Comparison of ENCODE assay signal across 19 cellular contexts in the genomic region with DNA sequence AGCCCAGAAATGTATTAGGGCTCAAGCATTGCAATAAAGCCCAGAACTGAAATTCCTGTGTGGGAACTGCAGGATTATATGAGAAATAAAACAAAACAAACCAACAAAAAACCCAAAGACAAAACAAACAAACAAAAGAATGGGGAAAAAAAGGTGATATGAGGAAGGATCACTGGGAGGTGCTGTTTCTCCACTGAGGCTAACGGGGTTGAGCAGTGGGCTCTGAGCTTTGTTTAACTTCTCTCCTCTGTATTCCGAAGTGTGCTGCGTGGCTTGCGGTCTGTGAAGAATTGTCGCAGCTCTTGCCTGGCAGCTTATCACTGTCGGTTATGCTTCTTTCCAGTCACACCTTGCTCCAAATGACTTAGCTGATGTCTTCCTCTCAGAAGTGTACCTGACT.
DNase-seq lines count a peak whose midpoint lies in the region; ATAC-seq and TF ChIP-seq lines count a peak whose summit lies in the region.
"Had no signal": no experiment of that assay in that cellular context is flagged by ENCODE, and none has a peak within 500 bp of the region (broad histone marks: within the 10 kb centered on the region; RNA-seq: fewer than 3 reads in every experiment).

No MANE protein-coding gene starts in this region.

- no peak overlapping the region for H3K27ac Mint-ChIP-seq in GM23338
- H3K27ac Mint-ChIP-seq: activated CD4-positive, alpha-beta memory T cell treated with anti-CD3 and anti-CD28 coated beads for 36 hours; activated naive CD4-positive, alpha-beta T cell treated with anti-CD3 and anti-CD28 coated beads, Interleukin-2, amount 10 ng/mL, durations not matched to agents 7 days and 5 days; activated T-cell treated with anti-CD3 and anti-CD28 coated beads, Interleukin-2, amount 50 U/mL, for 24 hours; stimulated activated naive CD8-positive, alpha-beta T cell treated with anti-CD3 and anti-CD28 coated beads, Interleukin-15, Interleukin-2, amounts not matched to agents 100 ng/mL and 50 ng/mL, for 24 hours had no signal

- TF ChIP-seq RAD21 in liver (IDR thresholded peaks at IDR 0.05) = peak; percentile 19 to 25

- DNase-seq in Ammon's horn (ENCODE audit: low spot score) (peak; percentile 35), GM23338 (ENCODE audit: low spot score) (peak; percentile 69), Panc1 (ENCODE audit: low read depth, low spot score) (no peak), cerebellar cortex (ENCODE audit: low spot score) (no peak), upper lobe of right lung (no peak), activated gamma-delta T cell treated with Interleukin-2 at 50 U/mL for 16 hours (no peak), smooth muscle cell (lab: John Stamatoyannopoulos, UW; ENCODE audit: unreplicated experiment) (no peak)
- DNase-seq: activated CD4-positive, alpha-beta memory T cell treated with anti-CD3 and anti-CD28 coated beads for 36 hours; activated naive CD4-positive, alpha-beta T cell treated with anti-CD3 and anti-CD28 coated beads, Interleukin-2, amount 10 ng/mL, durations not matched to agents 7 days and 5 days; activated T-cell treated with anti-CD3 and anti-CD28 coated beads, Interleukin-2, amount 50 U/mL, for 24 hours; hippocampal formation; midbrain; NCI-H1105; SHP77 treated with DMSO at 0.1 percent for 48 hours; stimulated activated CD4-positive, alpha-beta T cell treated with anti-CD3 and anti-CD28 coated beads, Interleukin-1b, Interleukin-23, amount 100 ng/mL, for 48 hours had no signal

- peaks cover 4% of the 10 kb centered on the region for H3K27me3 Mint-ChIP-seq in GM23338 (ENCODE audit: insufficient read depth, low read depth, poor library complexity)

- H3K4me1 Mint-ChIP-seq in GM23338 = peaks cover 9% of the 10 kb centered on the region

- no peak overlapping the region for H3K4me2 ChIP-seq in GM23338
- no peak overlapping the region for H3K4me2 ChIP-seq in smooth muscle cell
- H3K4me2 ChIP-seq: KMS-11 had no signal

- H3F3A ChIP-seq in GM23338 (replicated peaks; ENCODE audit: low read depth) (no peaks in the 10 kb centered on the region), smooth muscle cell (ENCODE audit: low read depth) (no peaks in the 10 kb centered on the region)

- no peak overlapping the region for H3K4me3 ChIP-seq in GM23338
- no peak overlapping the region for H3K4me3 ChIP-seq in Panc1 (ENCODE audit: low read depth in 2 of 2, low read length in 2 of 2)
- no peak overlapping the region for H3K4me3 ChIP-seq in liver (ENCODE audit: low read depth in 1 of 3, low read length in 3 of 3)
- H3K4me3 ChIP-seq in upper lobe of right lung = no peak overlapping the region
- H3K4me3 ChIP-seq in smooth muscle cell = no peak overlapping the region

- in situ Hi-C loops in Panc1 (cut with HindIII; ENCODE audit: low pct_unique_long_range_greater_than_20kb, low sequenced_read_pairs) = no loop called here

- H3K27me3 ChIP-seq in GM23338 (ENCODE audit: insufficient read depth) (no peaks in the 10 kb centered on the region), Panc1 (ENCODE audit: control insufficient read depth, insufficient read depth, low read length) (no peaks in the 10 kb centered on the region), liver (ENCODE audit: control insufficient read depth in 4 of 4, insufficient read depth in 4 of 4, low read length in 3 of 4) (peaks cover 0 to 8% (median 0%) of the 10 kb centered on the region in 4 donors), upper lobe of right lung (peaks cover 6% of the 10 kb centered on the region), smooth muscle cell (ENCODE audit: low read depth) (no peaks in the 10 kb centered on the region)

- H3K9ac ChIP-seq in liver (ENCODE audit: low read depth in 1 of 2, low read length in 2 of 2) (no peak overlapping the region), smooth muscle cell (ENCODE audit: low read depth) (no peak overlapping the region)
- H3K9ac ChIP-seq: KMS-11 had no signal

- H3K79me2 ChIP-seq in GM23338 (replicated peaks; ENCODE audit: insufficient read depth) (no peaks in the 10 kb centered on the region), smooth muscle cell (ENCODE audit: low read depth) (no peaks in the 10 kb centered on the region)

- H3K27ac ChIP-seq in GM23338 (ENCODE audit: low read depth) (no peak overlapping the region), Panc1 (ENCODE audit: low read length) (no peak overlapping the region), liver (ENCODE audit: low read depth in 1 of 2, low read length in 2 of 2) (no peak overlapping the region), upper lobe of right lung (no peak overlapping the region), smooth muscle cell (ENCODE audit: low read depth) (no peak overlapping the region)
- H3K27ac ChIP-seq: KMS-11 had no signal

- 36% methylated on average over 6 of the region's 6 CpGs for WGBS in liver
- WGBS in smooth muscle cell (ENCODE audit: low lambda C conversion rate) = 55% methylated on average over 6 of the region's 6 CpGs

- H4K20me1 ChIP-seq in GM23338 (replicated peaks; ENCODE audit: insufficient read depth) = no peaks in the 10 kb centered on the region
- no peaks in the 10 kb centered on the region for H4K20me1 ChIP-seq in smooth muscle cell (ENCODE audit: low read depth)

- ATAC-seq in GM23338 (peak; percentile 73), Panc1 (no peak), upper lobe of right lung (no peak)
- ATAC-seq: sciatic nerve had no signal

- peaks cover 2% of the 10 kb centered on the region; the same call in 2 of the 3 replicates for H3K9me3 Mint-ChIP-seq in GM23338

- H2AFZ ChIP-seq in GM23338 (peak overlapping the region; percentile 72; the same call in 1 of the 2 replicates), smooth muscle cell (ENCODE audit: low read depth) (no peak overlapping the region)

- H3K4me3 Mint-ChIP-seq in GM23338 = no peak overlapping the region
- H3K4me3 Mint-ChIP-seq: activated CD4-positive, alpha-beta memory T cell treated with anti-CD3 and anti-CD28 coated beads for 36 hours; activated naive CD4-positive, alpha-beta T cell treated with anti-CD3 and anti-CD28 coated beads, Interleukin-2, amount 10 ng/mL, durations not matched to agents 7 days and 5 days; activated T-cell treated with anti-CD3 and anti-CD28 coated beads, Interleukin-2, amount 50 U/mL, for 24 hours; stimulated activated naive CD8-positive, alpha-beta T cell treated with anti-CD3 and anti-CD28 coated beads, Interleukin-15, Interleukin-2, amounts not matched to agents 100 ng/mL and 50 ng/mL, for 24 hours had no signal

- H3K9me3 ChIP-seq in Panc1 (ENCODE audit: control insufficient read depth, insufficient read depth, low read depth, low read length) (peaks cover 8% of the 10 kb centered on the region; the same call in 1 of the 2 replicates), liver (ENCODE audit: control insufficient read depth in 4 of 4, low read length in 3 of 4) (peaks cover 0 to 6% (median 3%) of the 10 kb centered on the region in 4 donors), upper lobe of right lung (peaks cover 5% of the 10 kb centered on the region), smooth muscle cell (replicated peaks; ENCODE audit: low read depth) (peaks cover 10% of the 10 kb centered on the region)

- H3K36me3 ChIP-seq in GM23338 (ENCODE audit: insufficient read depth) = no peaks in the 10 kb centered on the region
- no peaks in the 10 kb centered on the region for H3K36me3 ChIP-seq in Panc1 (ENCODE audit: control insufficient read depth, insufficient read depth, low read length)
- H3K36me3 ChIP-seq in liver (ENCODE audit: control insufficient read depth in 4 of 4, insufficient read depth in 3 of 4, low read depth in 1 of 4, low read length in 3 of 4) = no peaks in the 10 kb centered on the region
- H3K36me3 ChIP-seq in upper lobe of right lung = no peaks in the 10 kb centered on the region
- H3K36me3 ChIP-seq in smooth muscle cell (ENCODE audit: low read depth) = no peaks in the 10 kb centered on the region

- 0 out of 2 replicates have a peak, but pooled peaks cover 2% of the 10 kb centered on the region for H3K4me1 ChIP-seq in GM23338 (ENCODE audit: insufficient read depth)
- no peaks in the 10 kb centered on the region; the same call in 1 of the 2 replicates for H3K4me1 ChIP-seq in Panc1 (ENCODE audit: control insufficient read depth, insufficient read depth, low read length)
- H3K4me1 ChIP-seq in liver (ENCODE audit: control insufficient read depth in 4 of 4, insufficient read depth in 4 of 4, low read length in 3 of 4) = no peaks in the 10 kb centered on the region
- H3K4me1 ChIP-seq in upper lobe of right lung = no peaks in the 10 kb centered on the region
- peaks cover 6% of the 10 kb centered on the region for H3K4me1 ChIP-seq in smooth muscle cell (ENCODE audit: low read depth)

- H3K36me3 Mint-ChIP-seq in GM23338 (ENCODE audit: low read depth) = no peaks in the 10 kb centered on the region; the same call in 2 of the 3 replicates
- H3K36me3 Mint-ChIP-seq: activated naive CD4-positive, alpha-beta T cell treated with anti-CD3 and anti-CD28 coated beads, Interleukin-2, amount 10 ng/mL, durations not matched to agents 7 days and 5 days had no signal

- intact Hi-C loops in Panc1 (cut with micrococcal nuclease; ENCODE audit: unreplicated experiment) = no loop called here
- intact Hi-C loops in upper lobe of right lung (cut with DNase I) = no loop called here

- CTCF ChIA-PET in Panc1 (lab: Charles Lee) = no interaction called here

- TF ChIP-seq CTCF in GM23338 (conservative IDR thresholded peaks at IDR 0.05; ENCODE audit: low read depth in 2 of 2) (peak; percentile 69 to 84), Panc1 (IDR thresholded peaks at IDR 0.05) (0 out of 2 replicates have a peak, but pooled peaks have one; percentile 6), liver (IDR thresholded peaks at IDR 0.05; ENCODE audit: low read depth, low read length, missing input control) (no peak), upper lobe of right lung (IDR thresholded peaks at IDR 0.05) (no peak), smooth muscle cell (IDR thresholded peaks at IDR 0.05; ENCODE audit: borderline replicate concordance, insufficient read depth, poor library complexity, severe bottlenecking) (no peak)

- H3K9me2 ChIP-seq in GM23338 (ENCODE audit: insufficient read depth) = no peaks in the 10 kb centered on the region

- no TSS peak for BruUV-seq in Panc1 (replicated peaks; lab: Mats Ljungman, UMichigan)

- POLR2A ChIA-PET in Panc1 (lab: Charles Lee) = no interaction called here

Comparison
In these comparisons a context has a peak if more than half of its experiments do, and no peak if none do; other contexts are left out.
1. DNase-seq: peak in Ammon's horn (single experiment) and GM23338 (single experiment); none in Panc1 (single experiment), cerebellar cortex (single experiment), upper lobe of right lung (single experiment), activated gamma-delta T cell treated with Interleukin-2 at 50 U/mL for 16 hours (single experiment) and smooth muscle cell (single experiment).
2. CTCF ChIP-seq: peak in GM23338 (2 of 2) and Panc1 (single experiment); none in liver (single experiment), upper lobe of right lung (single experiment) and smooth muscle cell (single experiment).